In genomic region chr2:207122914-207123744, GRCh38 we compare ENCODE assay signal across 10 cellular contexts. TPM values are rescaled to one million over a fixed set of nuclear protein-coding genes. Genes with fewer than 3 reads are reported as not detected.
DNase-seq lines count a peak whose midpoint lies in the region; ATAC-seq and TF ChIP-seq lines count a peak whose summit lies in the region.
"Had no signal": no experiment of that assay in that cellular context is flagged by ENCODE, and none has a peak within 500 bp of the region (broad histone marks: within the 10 kb centered on the region; RNA-seq: fewer than 3 reads in every experiment).

No MANE protein-coding gene starts in this region.

- H3K4me3 ChIP-seq in upper lobe of right lung = no peak overlapping the region
- H3K4me3 ChIP-seq: neural progenitor cell had no signal

- no peaks in the 10 kb centered on the region for H3K27me3 ChIP-seq in upper lobe of right lung
- H3K27me3 ChIP-seq: neural progenitor cell had no signal

- H3K27ac ChIP-seq in upper lobe of right lung = no peak overlapping the region
- H3K27ac ChIP-seq: neural progenitor cell had no signal

- peak overlapping the region; percentile 38 for H3K27ac Mint-ChIP-seq in nephron progenitor cell
- H3K27ac Mint-ChIP-seq: neural progenitor cell had no signal

- DNase-seq in stimulated activated naive CD4-positive, alpha-beta T cell treated with Interleukin-2 at 50 U/mL for 16 hours (lab: John Stamatoyannopoulos, UW) = peak; percentile 48
- DNase-seq in stimulated activated naive CD4-positive, alpha-beta T cell (lab: John Stamatoyannopoulos, UW) = no peak
- DNase-seq in activated effector memory CD4-positive, alpha-beta T cell treated with Interleukin-2 at 50 U/mL for 16 hours = peak; percentile 16
- DNase-seq in nephron progenitor cell (no peak), upper lobe of right lung (no peak), medulla oblongata (ENCODE audit: extremely low spot score) (no peak), LoVo (ENCODE audit: low spot score) (no peak), NCI-H2081 (lab: John Stamatoyannopoulos, UW) (no peak)
- DNase-seq: KBM-7 had no signal

- peak; percentile 58 for ATAC-seq in upper lobe of right lung

- peaks cover 20% of the 10 kb centered on the region for H3K9me3 Mint-ChIP-seq in nephron progenitor cell

- H3K4me1 Mint-ChIP-seq in nephron progenitor cell = peaks cover 47% of the 10 kb centered on the region

- H3K9me3 ChIP-seq in upper lobe of right lung = no peaks in the 10 kb centered on the region

- H3K4me1 ChIP-seq in upper lobe of right lung = peaks cover 19% of the 10 kb centered on the region

- peaks cover 52% of the 10 kb centered on the region for H3K36me3 Mint-ChIP-seq in nephron progenitor cell (ENCODE audit: low read depth)

- H3K4me3 Mint-ChIP-seq in nephron progenitor cell = peak overlapping the region; percentile 26
- H3K4me3 Mint-ChIP-seq: neural progenitor cell had no signal

- H3K36me3 ChIP-seq in upper lobe of right lung = peaks cover 14% of the 10 kb centered on the region
- H3K36me3 ChIP-seq: neural progenitor cell had no signal

- peaks cover 4% of the 10 kb centered on the region for H3K27me3 Mint-ChIP-seq in nephron progenitor cell (ENCODE audit: low read depth, poor library complexity)

- TF ChIP-seq CTCF in nephron progenitor cell (IDR thresholded peaks at IDR 0.05) (no peak), upper lobe of right lung (IDR thresholded peaks at IDR 0.05) (no peak)

- intact Hi-C loops in upper lobe of right lung (cut with DNase I) = no loop called here

RNA-seq across cellular contexts. Expression of gene KLF7, which starts 42.6 kb away (rescaled TPM):
- total RNA-seq in upper lobe of right lung = 62.1 TPM

Comparison
In these comparisons a context has a peak if more than half of its experiments do, and no peak if none do; other contexts are left out.
1. DNase-seq: peak in stimulated activated naive CD4-positive, alpha-beta T cell treated with Interleukin-2 at 50 U/mL for 16 hours (single experiment) and activated effector memory CD4-positive, alpha-beta T cell treated with Interleukin-2 at 50 U/mL for 16 hours (single experiment); none in stimulated activated naive CD4-positive, alpha-beta T cell (0 of 6), nephron progenitor cell (single experiment), upper lobe of right lung (single experiment), medulla oblongata (single experiment), LoVo (single experiment) and NCI-H2081 (0 of 2).